18 cellular contexts compared by ENCODE assay signal in genomic region chr6:129680633-129681032, GRCh38. TPM values are rescaled to one million over a fixed set of nuclear protein-coding genes. Genes with fewer than 3 reads are reported as not detected.
DNase-seq lines count a peak whose midpoint lies in the region; ATAC-seq, FAIRE-seq and TF ChIP-seq lines count a peak whose summit lies in the region.
"Had no signal": no experiment of that assay in that cellular context is flagged by ENCODE, and none has a peak within 500 bp of the region (broad histone marks: within the 10 kb centered on the region; RNA-seq: fewer than 3 reads in every experiment).

No MANE protein-coding gene starts in this region.

- dilution Hi-C loops in endothelial cell of umbilical vein (cut with MboI; ENCODE audit: extremely low pct_ligation_motif_present, low sequenced_read_pairs), result no loop called here

- peaks cover 9% of the 10 kb centered on the region in 2 experiments for H3K4me1 Mint-ChIP-seq in H9
- H3K4me1 Mint-ChIP-seq in activated T-helper 2 cell treated with anti-CD3 and anti-CD28 coated beads, Interferon-gamma antibody, Interleukin-2, Interleukin-4, amounts not matched to agents 10 μg/mL and 5 μg/mL and 100 μg/mL, durations not matched to agents 14 hours and 24 hours and 36 hours (ENCODE audit: low read depth), result peaks cover 59% of the 10 kb centered on the region

- H3K27ac Mint-ChIP-seq in H9, result peak overlapping the region in 2 of 3 experiments; percentile 11 to 19; a peak in 2 of 7 replicates
- H3K27ac Mint-ChIP-seq in activated T-helper 2 cell treated with anti-CD3 and anti-CD28 coated beads, Interferon-gamma antibody, Interleukin-2, Interleukin-4, amounts not matched to agents 10 μg/mL and 5 μg/mL and 100 μg/mL, durations not matched to agents 14 hours and 24 hours and 36 hours, result no peak overlapping the region

- no peak overlapping the region for H4K5ac ChIP-seq in H9 (ENCODE audit: insufficient read length, low read depth, low read length)

- H2AK5ac ChIP-seq in H9 (ENCODE audit: insufficient read length, low read length), result no peak overlapping the region

- H3K9me1 ChIP-seq in endothelial cell of umbilical vein (replicated peaks; ENCODE audit: control insufficient read depth, extremely low read depth, insufficient read depth, low read length), result no peaks in the 10 kb centered on the region

- no peak overlapping the region for H4K8ac ChIP-seq in H9 (replicated peaks; ENCODE audit: insufficient read length, low read depth, low read length)

- no peak overlapping the region for H2BK5ac ChIP-seq in H9 (ENCODE audit: insufficient read length, low read length)

- intact Hi-C loops in A673 (cut with micrococcal nuclease; ENCODE audit: unreplicated experiment), result no loop called here
- intact Hi-C loops in endothelial cell of umbilical vein (cut with micrococcal nuclease), result no loop called here
- intact Hi-C loops in psoas muscle (cut with DNase I), result no loop called here
- intact Hi-C loops in activated T-helper 2 cell treated with anti-CD3 and anti-CD28 coated beads, Interferon-gamma antibody, Interleukin-2, Interleukin-4, amounts not matched to agents 10 μg/mL and 5 μg/mL and 100 μg/mL, durations not matched to agents 14 hours and 24 hours and 36 hours (cut with micrococcal nuclease), result no loop called here

- no peak overlapping the region for H2BK20ac ChIP-seq in H9 (ENCODE audit: low read depth, low read length, poor library complexity, severe bottlenecking)

- H3K9me3 ChIP-seq in A673 (ENCODE audit: low read depth, low read length, poor library complexity, severe bottlenecking) (no peaks in the 10 kb centered on the region), H9 (ENCODE audit: control insufficient read depth, low read depth, low read length) (no peaks in the 10 kb centered on the region), endothelial cell of umbilical vein (replicated peaks; ENCODE audit: control insufficient read depth, insufficient read depth, low read length) (no peaks in the 10 kb centered on the region), psoas muscle (no peaks in the 10 kb centered on the region)
- H3K9me3 ChIP-seq: ovary had no signal

- POLR2A ChIA-PET in A673 (lab: Charles Lee; ENCODE audit: low non-redundant PET), result no interaction called here
- POLR2A ChIA-PET in endothelial cell of umbilical vein (lab: Charles Lee), result interaction anchor here (0.9 kb wide), 1 partner anchor 8 kb away, joined by 4 read pairs; no protein-coding TSS in a partner anchor

- H3K4ac ChIP-seq in H9 (ENCODE audit: low read depth, low read length), result no peak overlapping the region

- H2BK120ac ChIP-seq in H9 (ENCODE audit: low read depth, low read length, poor library complexity, severe bottlenecking), result no peak overlapping the region

- no peak overlapping the region for H3T11ph ChIP-seq in H9 (ENCODE audit: low read length)

- H2BK12ac ChIP-seq in H9 (ENCODE audit: insufficient read length, low read depth, low read length), result no peak overlapping the region

- CTCF ChIA-PET in A673 (lab: Charles Lee) (no interaction called here), endothelial cell of umbilical vein (lab: Charles Lee) (interaction anchor here (1.5 to 2.2 kb wide), 3 partner anchors 7 to 43 kb away, joined by 3 to 8 read pairs (median 4); no protein-coding TSS in a partner anchor)

- H3K36me3 Mint-ChIP-seq in H9 (ENCODE audit: insufficient read depth in 1 of 3, low read depth in 3 of 3), result no peaks in the 10 kb centered on the region
- peaks cover 4% of the 10 kb centered on the region for H3K36me3 Mint-ChIP-seq in activated T-helper 2 cell treated with anti-CD3 and anti-CD28 coated beads, Interferon-gamma antibody, Interleukin-2, Interleukin-4, amounts not matched to agents 10 μg/mL and 5 μg/mL and 100 μg/mL, durations not matched to agents 14 hours and 24 hours and 36 hours (ENCODE audit: low read depth)

- H3K27me3 Mint-ChIP-seq in H9 (ENCODE audit: low read depth), result no peaks in the 10 kb centered on the region
- no peaks in the 10 kb centered on the region for H3K27me3 Mint-ChIP-seq in activated T-helper 2 cell treated with anti-CD3 and anti-CD28 coated beads, Interferon-gamma antibody, Interleukin-2, Interleukin-4, amounts not matched to agents 10 μg/mL and 5 μg/mL and 100 μg/mL, durations not matched to agents 14 hours and 24 hours and 36 hours (ENCODE audit: low read depth)

- no CpG with 5 or more reads among the region's 4 CpGs for WGBS in H9 (ENCODE audit: extremely low coverage, insufficient read length, low lambda C conversion rate)
- 61 to 65% (median 63%) methylated on average over 4 of the region's 4 CpGs for WGBS in psoas muscle, 3 donors

- FAIRE-seq in endothelial cell of umbilical vein (lab: Jason Lieb, UNC), result peak; percentile 4
- FAIRE-seq: HTR-8/SVneo had no signal

- no peak overlapping the region for H3K4me2 ChIP-seq in H9 (ENCODE audit: insufficient read depth, insufficient read length, low read length)
- H3K4me2 ChIP-seq in endothelial cell of umbilical vein (ENCODE audit: insufficient read depth, low read length), result no peak overlapping the region

- H2AFZ ChIP-seq in H9 (ENCODE audit: low read length) (no peak overlapping the region), endothelial cell of umbilical vein (ENCODE audit: low read depth, low read length) (no peak overlapping the region)

- H3K27me3 ChIP-seq in A673 (replicated peaks; ENCODE audit: insufficient read depth, low read depth, low read length, poor library complexity) (no peaks in the 10 kb centered on the region), H9 (ENCODE audit: insufficient read depth, low read length) (no peaks in the 10 kb centered on the region), endothelial cell of umbilical vein (ENCODE audit: control insufficient read depth in 2 of 2, insufficient read depth in 2 of 2, low read length in 2 of 2) (no peaks in the 10 kb centered on the region), psoas muscle (ENCODE audit: insufficient read depth in 3 of 3, low read length in 2 of 3) (no peaks in the 10 kb centered on the region)
- H3K27me3 ChIP-seq: ovary had no signal

- H3K23ac ChIP-seq in H9 (ENCODE audit: insufficient read length, low read depth, low read length), result no peak overlapping the region

- peak overlapping the region; percentile 38 for H3K27ac ChIP-seq in A673 (ENCODE audit: low read depth, low read length, poor library complexity, severe bottlenecking)
- no peak overlapping the region for H3K27ac ChIP-seq in H9 (ENCODE audit: insufficient read length, low read depth, low read length)
- peak overlapping the region; percentile 74 for H3K27ac ChIP-seq in endothelial cell of umbilical vein (ENCODE audit: insufficient read depth, low read depth, low read length)
- H3K27ac ChIP-seq in psoas muscle, result peak overlapping the region; percentile 90
- H3K27ac ChIP-seq: ovary had no signal

- H3K4me1 ChIP-seq in A673 (ENCODE audit: insufficient read depth, low read length, poor library complexity, severe bottlenecking) (peaks cover 43% of the 10 kb centered on the region), H9 (ENCODE audit: insufficient read depth, low read length) (no peaks in the 10 kb centered on the region; the same call in 1 of the 2 replicates), endothelial cell of umbilical vein (ENCODE audit: control insufficient read depth, extremely low read depth, insufficient read depth, low read length) (peaks cover 82% of the 10 kb centered on the region), psoas muscle (peaks cover 55% of the 10 kb centered on the region)

- TF ChIP-seq POLR2A in endothelial cell of umbilical vein (IDR thresholded peaks at IDR 0.05; ENCODE audit: low read depth, low read length), result no peak

- H2BK15ac ChIP-seq in H9 (ENCODE audit: low read depth, low read length), result no peak overlapping the region

- no peak overlapping the region for H3K56ac ChIP-seq in H9 (ENCODE audit: insufficient read length, low read depth, low read length)

- no peaks in the 10 kb centered on the region for H3K79me2 ChIP-seq in H9 (ENCODE audit: insufficient read depth, low read length)
- H3K79me2 ChIP-seq in endothelial cell of umbilical vein (ENCODE audit: control insufficient read depth, insufficient read depth, low read length), result peaks cover 80% of the 10 kb centered on the region

- BruUV-seq in A673 (replicated peaks; lab: Mats Ljungman, UMichigan) (no TSS peak), endothelial cell of umbilical vein (replicated peaks; lab: Mats Ljungman, UMichigan) (no TSS peak)

- no peak for TF ChIP-seq CTCF in A673 (conservative IDR thresholded peaks at IDR 0.05; ENCODE audit: low read depth, low read length)
- TF ChIP-seq CTCF in H9 (conservative IDR thresholded peaks at IDR 0.05), result no peak
- TF ChIP-seq CTCF in endothelial cell of umbilical vein (IDR thresholded peaks at IDR 0.05; ENCODE audit: extremely low read depth in 1 of 2, insufficient read depth in 1 of 2, low read depth in 1 of 2, low read length in 2 of 2), result no peak
- TF ChIP-seq CTCF in psoas muscle (IDR thresholded peaks at IDR 0.05), result no peak

- DNase-seq in A673 (ENCODE audit: low spot score), result no peak
- DNase-seq in H9, result no peak
- no peak for DNase-seq in endothelial cell of umbilical vein (ENCODE audit: low read depth, low spot score)
- no peak for DNase-seq in psoas muscle
- DNase-seq in G401 (ENCODE audit: low spot score), result no peak
- DNase-seq in stimulated activated CD4-positive, alpha-beta T cell treated with anti-CD3 and anti-CD28 coated beads, Interleukin-4, amount 100 ng/mL, for 24 hours, result no peak
- no peak for DNase-seq in activated T-helper 2 cell treated with anti-CD3 and anti-CD28 coated beads, Interferon-gamma antibody, Interleukin-2, Interleukin-4, amounts not matched to agents 10 μg/mL and 5 μg/mL and 100 μg/mL, durations not matched to agents 14 hours and 24 hours and 36 hours (ENCODE audit: low spot score)
- DNase-seq: activated CD4-positive, CD25-positive, alpha-beta regulatory T cell treated with anti-CD3 and anti-CD28 coated beads, Interleukin-2, amount 50 U/mL, for 72 hours; activated naive CD4-positive, alpha-beta T cell treated with Interleukin-2 at 50 U/mL for 16 hours; HCEC 1CT; NCI-H1694; NCI-H345; NK-92 treated with Interleukin-12 subunit alpha and Interleukin-12 subunit beta, amount 100 ng/mL, for 24 hours; ovary; SHP77 treated with DMSO at 0.1 percent for 48 hours; stimulated activated CD4-positive, alpha-beta T cell treated with anti-CD3 and anti-CD28 coated beads, Interleukin-15, amount 100 ng/mL, for 24 hours had no signal

- H3K4me3 Mint-ChIP-seq in H9, result no peak overlapping the region
- H3K4me3 Mint-ChIP-seq in activated T-helper 2 cell treated with anti-CD3 and anti-CD28 coated beads, Interferon-gamma antibody, Interleukin-2, Interleukin-4, amounts not matched to agents 10 μg/mL and 5 μg/mL and 100 μg/mL, durations not matched to agents 14 hours and 24 hours and 36 hours (ENCODE audit: low read depth), result no peak overlapping the region

- no peaks in the 10 kb centered on the region for H3K36me3 ChIP-seq in A673 (ENCODE audit: insufficient read depth, low read length, poor library complexity, severe bottlenecking)
- H3K36me3 ChIP-seq in endothelial cell of umbilical vein (ENCODE audit: control insufficient read depth in 2 of 2, extremely low read depth in 1 of 2, insufficient read depth in 2 of 2, low read length in 2 of 2), result peaks cover 0 to 3% of the 10 kb centered on the region in 2 experiments
- H3K36me3 ChIP-seq in psoas muscle (ENCODE audit: insufficient read depth in 1 of 2, low read depth in 1 of 2), result no peaks in the 10 kb centered on the region
- H3K36me3 ChIP-seq: ovary had no signal

- in situ Hi-C loops in G401 (cut with HindIII; ENCODE audit: low sequenced_read_pairs), result no loop called here

- no peaks in the 10 kb centered on the region for H3K79me1 ChIP-seq in H9 (ENCODE audit: insufficient read depth, low read depth, low read length, poor library complexity, severe bottlenecking)

- H3K9me3 Mint-ChIP-seq in H9, result no peaks in the 10 kb centered on the region
- H3K9me3 Mint-ChIP-seq in activated T-helper 2 cell treated with anti-CD3 and anti-CD28 coated beads, Interferon-gamma antibody, Interleukin-2, Interleukin-4, amounts not matched to agents 10 μg/mL and 5 μg/mL and 100 μg/mL, durations not matched to agents 14 hours and 24 hours and 36 hours, result no peaks in the 10 kb centered on the region

- no peak overlapping the region for H4K91ac ChIP-seq in H9 (ENCODE audit: insufficient read length, low read depth, low read length)

- H3K23me2 ChIP-seq in H9 (ENCODE audit: insufficient read length, low read depth, low read length, poor library complexity, severe bottlenecking), result no peaks in the 10 kb centered on the region

- no peaks in the 10 kb centered on the region for H4K20me1 ChIP-seq in H9 (ENCODE audit: control insufficient read depth, insufficient read depth, insufficient read length)
- H4K20me1 ChIP-seq in endothelial cell of umbilical vein (replicated peaks; ENCODE audit: control insufficient read depth, extremely low read depth, insufficient read depth, low read length), result no peaks in the 10 kb centered on the region

- H3K14ac ChIP-seq in H9 (ENCODE audit: insufficient read depth, low read length), result no peak overlapping the region

- ATAC-seq in psoas muscle (no peak), esophagus mucosa (no peak)

- H3K18ac ChIP-seq in H9 (ENCODE audit: insufficient read length, low read depth, low read length), result no peak overlapping the region

- no peak overlapping the region for H3K4me3 ChIP-seq in A673 (ENCODE audit: low read depth, low read length, poor library complexity, severe bottlenecking)
- H3K4me3 ChIP-seq in endothelial cell of umbilical vein (replicated peaks in 1 of 3; ENCODE audit: insufficient read depth in 1 of 3, low read depth in 1 of 3, low read length in 3 of 3), result no peak overlapping the region
- no peak overlapping the region for H3K4me3 ChIP-seq in psoas muscle
- H3K4me3 ChIP-seq: ovary had no signal

- H3K9ac ChIP-seq in H9 (ENCODE audit: extremely low read depth, insufficient read length, low read length) (no peak overlapping the region), endothelial cell of umbilical vein (replicated peaks; ENCODE audit: extremely low read depth, insufficient read depth, low read length) (no peak overlapping the region)

RNA-seq across cellular contexts. Expression of gene ARHGAP18, which starts 29.3 kb away (rescaled TPM):
- 12.7 and 14.2 TPM in 2 replicates for total RNA-seq in A673 (2021)
- 2.0 and 2.4 TPM in 2 replicates for total RNA-seq in H9 (2021)
- 86.1 and 111 TPM in 2 replicates for total RNA-seq in endothelial cell of umbilical vein
- polyA plus RNA-seq in endothelial cell of umbilical vein, result 11.0 and 13.1 TPM in 2 replicates
- 21.9 and 22.6 TPM in 2 replicates for polyA plus RNA-seq in endothelial cell of umbilical vein (2011; cell fraction: cytosol; rRNA removed)
- 25.0 and 31.9 TPM in 2 replicates for polyA plus RNA-seq in endothelial cell of umbilical vein (2011; cell fraction: nucleus; rRNA removed)
- 43.4 and 50.9 TPM in 2 replicates for polyA plus RNA-seq in endothelial cell of umbilical vein (2012)
- polyA minus RNA-seq in endothelial cell of umbilical vein, result 48.2 and 49.1 TPM in 2 replicates
- polyA minus RNA-seq in endothelial cell of umbilical vein (2011; cell fraction: cytosol; rRNA and poly(A)+ RNA removed), result 7.6 TPM
- polyA minus RNA-seq in endothelial cell of umbilical vein (2011; cell fraction: nucleus; rRNA and poly(A)+ RNA removed), result 89.2 and 110 TPM in 2 replicates
- total RNA-seq in psoas muscle, result 1 to 10 TPM; 5.2 to 6.8 (median 5.5) TPM
- 1 to 10 TPM; 1.6 to 6.0 (median 4.3) TPM for polyA plus RNA-seq in psoas muscle
- total RNA-seq in G401 (2014; rRNA removed; shearing (Covaris generic)), result 15.4 and 20.7 TPM in 2 replicates
- total RNA-seq in esophagus mucosa, result 5.3 TPM
- total RNA-seq in activated T-helper 2 cell treated with anti-CD3 and anti-CD28 coated beads, Interferon-gamma antibody, Interleukin-2, Interleukin-4, amounts not matched to agents 10 μg/mL and 5 μg/mL and 100 μg/mL, durations not matched to agents 14 hours and 24 hours and 36 hours, result 5.9 and 6.6 TPM in 2 replicates
